In the genomic region with DNA sequence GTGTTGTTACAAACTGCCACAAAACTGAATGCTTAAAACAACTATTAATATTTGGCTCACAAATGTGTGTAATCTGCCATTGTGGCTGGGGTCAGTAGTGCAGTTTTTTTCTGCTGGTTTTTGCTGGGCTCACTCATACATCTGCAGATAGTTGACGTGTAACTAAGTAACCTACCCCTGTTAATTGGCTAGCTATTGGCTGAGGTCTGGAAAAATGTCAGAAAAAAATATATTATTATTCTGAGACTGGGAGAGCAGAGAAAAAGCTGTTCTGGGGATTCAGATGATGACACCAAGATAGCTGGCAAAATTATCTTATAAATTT, we compare ENCODE assay signal across 21 cellular contexts.
A peak's percentile ranks its signal among the peaks of the same experiment; 100 is the strongest.
DNase-seq lines count a peak whose midpoint lies in the region; ATAC-seq, FAIRE-seq and TF ChIP-seq lines count a peak whose summit lies in the region.
"Had no signal": no experiment of that assay in that cellular context is flagged by ENCODE, and none has a peak within 500 bp of the region (broad histone marks: within the 10 kb centered on the region; RNA-seq: fewer than 3 reads in every experiment).

No MANE protein-coding gene starts in this region.

- no peak for FAIRE-seq in RCC 7860 (lab: Jason Lieb, UNC)

- H3K9me3 ChIP-seq in osteoblast (ENCODE audit: low read depth, low read length) (no peaks in the 10 kb centered on the region), left lung (no peaks in the 10 kb centered on the region)
- H3K9me3 ChIP-seq: BE2C had no signal

- no peaks in the 10 kb centered on the region for H3K27me3 ChIP-seq in osteoblast (ENCODE audit: insufficient read depth, low read length)
- no peaks in the 10 kb centered on the region for H3K27me3 ChIP-seq in left lung
- H3K27me3 ChIP-seq: BE2C had no signal

- intact Hi-C loops in left colon (cut with DNase I, micrococcal nuclease), result no loop called here
- intact Hi-C loops in left lung (cut with DNase I), result no loop called here

- peak overlapping the region; percentile 97 for H3K27ac ChIP-seq in osteoblast (ENCODE audit: low read depth, low read length)
- H3K27ac ChIP-seq in left lung, result no peak overlapping the region

- no peaks in the 10 kb centered on the region for H3K36me3 ChIP-seq in osteoblast (ENCODE audit: insufficient read depth, low read length)
- no peaks in the 10 kb centered on the region for H3K36me3 ChIP-seq in left lung
- H3K36me3 ChIP-seq: BE2C had no signal

- DNase-seq in EH (ENCODE audit: low read depth), result peak; percentile 6
- peak; percentile 6 for DNase-seq in RCC 7860 (ENCODE audit: low spot score)
- peak; percentile 29 for DNase-seq in fibroblast of peridontal ligament (ENCODE audit: extremely low read depth)
- peak; percentile 22 for DNase-seq in osteoblast (ENCODE audit: insufficient read length, low spot score, missing footprints)
- DNase-seq in germinal center (ENCODE audit: low spot score), result no peak
- DNase-seq in NCI-H2081 treated with DMSO at 0.1 percent for 48 hours (lab: John Stamatoyannopoulos, UW), result no peak
- no peak for DNase-seq in left colon
- no peak for DNase-seq in left lung
- DNase-seq: ACHN; BE2C; CD4-positive, alpha-beta memory T cell; DMS153; GF-D8; GOT3; KBM-7; NCI-H1417 treated with DMSO at 0.1 percent for 48 hours; NCI-H1930; NCI-H2171 treated with DMSO at 0.1 percent for 48 hours; NCI-H446; SHP77 treated with DMSO at 0.1 percent for 48 hours had no signal

- ATAC-seq in left colon (no peak), left lung (no peak)
- ATAC-seq: HCT116 had no signal

- H3K4me3 ChIP-seq in osteoblast (ENCODE audit: insufficient read depth, low read length) (no peak overlapping the region), left lung (no peak overlapping the region)

- H3K79me2 ChIP-seq in osteoblast (ENCODE audit: insufficient read depth, low read length), result no peaks in the 10 kb centered on the region

- no peak overlapping the region for H3K4me2 ChIP-seq in osteoblast (ENCODE audit: insufficient read depth, low read length)

- TF ChIP-seq CTCF in osteoblast (IDR thresholded peaks at IDR 0.05; ENCODE audit: extremely low read depth, low read depth, low read length), result no peak
- no peak for TF ChIP-seq CTCF in left lung (IDR thresholded peaks at IDR 0.05)

- H3K4me1 ChIP-seq in osteoblast (ENCODE audit: insufficient read depth, low read length), result peaks cover 50% of the 10 kb centered on the region
- no peaks in the 10 kb centered on the region for H3K4me1 ChIP-seq in left lung
- H3K4me1 ChIP-seq: BE2C had no signal

- H2AFZ ChIP-seq in osteoblast (ENCODE audit: low read length), result no peak overlapping the region

- H4K20me1 ChIP-seq in osteoblast (ENCODE audit: insufficient read depth, low read length), result no peaks in the 10 kb centered on the region

Comparison
In these comparisons a context has a peak if more than half of its experiments do, and no peak if none do; other contexts are left out.
1. DNase-seq: peak in EH (single experiment), RCC 7860 (single experiment), fibroblast of peridontal ligament (single experiment) and osteoblast (single experiment); none in germinal center (single experiment), NCI-H2081 treated with DMSO at 0.1 percent for 48 hours (single experiment), left colon (0 of 2) and left lung (0 of 2).